Comparison of ENCODE assay signal across 27 cellular contexts in the genomic region with DNA sequence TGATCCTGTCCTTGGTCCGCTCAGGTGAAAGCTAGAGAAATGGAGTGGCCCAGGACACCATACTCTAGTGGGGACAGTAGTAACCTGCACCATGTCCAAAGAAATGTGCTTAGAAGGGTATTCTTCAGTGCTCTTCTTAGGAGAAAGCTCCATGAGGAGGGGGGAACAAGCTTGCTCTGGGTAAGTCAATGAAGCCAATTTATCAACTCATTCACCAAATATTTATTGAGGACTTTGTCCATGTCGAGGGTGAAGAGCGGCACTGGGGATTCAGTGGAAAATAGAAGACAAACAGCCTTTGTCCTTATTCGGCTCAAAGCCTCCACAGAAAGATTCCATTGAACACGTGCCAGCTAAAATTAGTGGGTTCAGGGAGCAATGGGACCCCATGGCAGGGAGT.
"Had no signal": no experiment of that assay in that cellular context is flagged by ENCODE, and none has a peak within 500 bp of the region (broad histone marks: within the 10 kb centered on the region; RNA-seq: fewer than 3 reads in every experiment).

No MANE protein-coding gene starts in this region.

- H3K4me1 ChIP-seq: breast epithelium, foreskin keratinocyte, heart right ventricle, left lung, lower lobe of right lung, sigmoid colon, suprapubic skin, tibial nerve had no signal

- H3K36me3 Mint-ChIP-seq: naive B cell; stimulated activated memory B cell treated with anti-CD40 and anti-IgM and Interleukin-4, amounts not matched to agents 10 μg/mL and 1 μg/mL and 100 μg/mL, for 72 hours had no signal

- H3K4me1 Mint-ChIP-seq: activated CD4-positive, alpha-beta memory T cell treated with anti-CD3 and anti-CD28 coated beads, Interleukin-2, amount 10 ng/mL, durations not matched to agents 7 days and 5 days; activated CD4-positive, alpha-beta T cell treated with anti-CD3 and anti-CD28 coated beads, Interleukin-2, amount 10 ng/mL, durations not matched to agents 24 days and 14 days; naive B cell; stimulated activated memory B cell treated with anti-CD40 and anti-IgM and Interleukin-4, amounts not matched to agents 10 μg/mL and 1 μg/mL and 100 μg/mL, for 72 hours; stimulated activated naive CD8-positive, alpha-beta T cell treated with anti-CD3 and anti-CD28 coated beads, Interleukin-15, amount 100 ng/mL, for 72 hours had no signal

- H3K9me3 ChIP-seq: sigmoid colon had no signal

- H3K36me3 ChIP-seq: breast epithelium, heart right ventricle, left lung, lower lobe of right lung, sigmoid colon, suprapubic skin, tibial nerve had no signal

- H3K4me3 ChIP-seq: breast epithelium, heart right ventricle, left lung, lower lobe of right lung, sigmoid colon, suprapubic skin, tibial nerve had no signal

- H3K4me3 Mint-ChIP-seq: activated CD4-positive, alpha-beta memory T cell treated with anti-CD3 and anti-CD28 coated beads, Interleukin-2, amount 10 ng/mL, durations not matched to agents 7 days and 5 days; activated CD4-positive, alpha-beta T cell treated with anti-CD3 and anti-CD28 coated beads, Interleukin-2, amount 10 ng/mL, durations not matched to agents 24 days and 14 days; activated T-cell treated with anti-CD3 and anti-CD28 coated beads, Interleukin-2, amount 50 U/mL, for 72 hours; naive B cell; stimulated activated memory B cell treated with anti-CD40 and anti-IgM and Interleukin-4, amounts not matched to agents 10 μg/mL and 1 μg/mL and 100 μg/mL, for 72 hours; stimulated activated naive CD8-positive, alpha-beta T cell treated with anti-CD3 and anti-CD28 coated beads, Interleukin-15, amount 100 ng/mL, for 72 hours; T-helper 2 cell treated with Interferon-gamma antibody and Interleukin-4, amounts not matched to agents 5 μg/mL and 100 μg/mL, for 36 hours had no signal

- H3K27me3 ChIP-seq: breast epithelium, foreskin keratinocyte, left lung, sigmoid colon, suprapubic skin, tibial nerve had no signal

- H3K27ac Mint-ChIP-seq: activated CD4-positive, alpha-beta memory T cell treated with anti-CD3 and anti-CD28 coated beads, Interleukin-2, amount 10 ng/mL, durations not matched to agents 7 days and 5 days; activated CD4-positive, alpha-beta T cell treated with anti-CD3 and anti-CD28 coated beads, Interleukin-2, amount 10 ng/mL, durations not matched to agents 24 days and 14 days; activated T-cell treated with anti-CD3 and anti-CD28 coated beads, Interleukin-2, amount 50 U/mL, for 72 hours; naive B cell; progenitor cell of endocrine pancreas; stimulated activated memory B cell treated with anti-CD40 and anti-IgM and Interleukin-4, amounts not matched to agents 10 μg/mL and 1 μg/mL and 100 μg/mL, for 72 hours; T-helper 2 cell treated with Interferon-gamma antibody and Interleukin-4, amounts not matched to agents 5 μg/mL and 100 μg/mL, for 36 hours had no signal

- ATAC-seq: activated CD4-positive, CD25-positive, alpha-beta regulatory T cell treated with anti-CD3 and anti-CD28 coated beads, Interleukin-2, amount 50 U/mL, for 24 hours; activated naive CD4-positive, alpha-beta T cell treated with anti-CD3 and anti-CD28 coated beads, Interleukin-2, amount 50 U/mL, for 72 hours; activated T-cell treated with anti-CD3 and anti-CD28 coated beads, Interleukin-2, amount 50 U/mL, for 72 hours; esophagus mucosa; foreskin keratinocyte; heart right ventricle; left lung; lower lobe of right lung; stimulated activated memory B cell treated with anti-CD40 and anti-IgM and Interleukin-4, amounts not matched to agents 10 μg/mL and 1 μg/mL and 100 μg/mL, for 72 hours; stimulated activated naive CD8-positive, alpha-beta T cell treated with anti-CD3 and anti-CD28 coated beads, Interleukin-15, amount 100 ng/mL, for 72 hours had no signal

- DNase-seq: activated CD4-positive, alpha-beta memory T cell treated with anti-CD3 and anti-CD28 coated beads, Interleukin-2, amount 10 ng/mL, durations not matched to agents 7 days and 5 days; activated CD4-positive, alpha-beta T cell treated with anti-CD3 and anti-CD28 coated beads, Interleukin-2, amount 10 ng/mL, durations not matched to agents 24 days and 14 days; activated naive CD4-positive, alpha-beta T cell; activated T-cell treated with anti-CD3 and anti-CD28 coated beads for 4 hours; activated T-cell treated with anti-CD3 and anti-CD28 coated beads, Interleukin-2, amount 50 U/mL, for 72 hours; central memory CD4-positive, alpha-beta T cell; foreskin keratinocyte; heart right ventricle; kidney glomerular epithelial cell; left lung; lower lobe of right lung; naive B cell; sigmoid colon; small intestine; stimulated activated CD4-positive, alpha-beta T cell treated with anti-CD3 and anti-CD28 coated beads, Interleukin-4, amount 100 ng/mL, for 24 hours; stimulated activated naive CD8-positive, alpha-beta T cell treated with anti-CD3 and anti-CD28 coated beads, Interleukin-15, amount 100 ng/mL, for 72 hours; T-helper 1 cell had no signal

- H3K27me3 Mint-ChIP-seq: activated CD4-positive, alpha-beta memory T cell treated with anti-CD3 and anti-CD28 coated beads, Interleukin-2, amount 10 ng/mL, durations not matched to agents 7 days and 5 days; naive B cell; progenitor cell of endocrine pancreas; stimulated activated memory B cell treated with anti-CD40 and anti-IgM and Interleukin-4, amounts not matched to agents 10 μg/mL and 1 μg/mL and 100 μg/mL, for 72 hours; stimulated activated naive CD8-positive, alpha-beta T cell treated with anti-CD3 and anti-CD28 coated beads, Interleukin-15, amount 100 ng/mL, for 72 hours had no signal

- H3K27ac ChIP-seq: breast epithelium, foreskin keratinocyte, heart right ventricle, left lung, lower lobe of right lung, sigmoid colon, suprapubic skin, tibial nerve, VCaP had no signal
